ENCODE assay signal across 1 cellular context in the genomic region with DNA sequence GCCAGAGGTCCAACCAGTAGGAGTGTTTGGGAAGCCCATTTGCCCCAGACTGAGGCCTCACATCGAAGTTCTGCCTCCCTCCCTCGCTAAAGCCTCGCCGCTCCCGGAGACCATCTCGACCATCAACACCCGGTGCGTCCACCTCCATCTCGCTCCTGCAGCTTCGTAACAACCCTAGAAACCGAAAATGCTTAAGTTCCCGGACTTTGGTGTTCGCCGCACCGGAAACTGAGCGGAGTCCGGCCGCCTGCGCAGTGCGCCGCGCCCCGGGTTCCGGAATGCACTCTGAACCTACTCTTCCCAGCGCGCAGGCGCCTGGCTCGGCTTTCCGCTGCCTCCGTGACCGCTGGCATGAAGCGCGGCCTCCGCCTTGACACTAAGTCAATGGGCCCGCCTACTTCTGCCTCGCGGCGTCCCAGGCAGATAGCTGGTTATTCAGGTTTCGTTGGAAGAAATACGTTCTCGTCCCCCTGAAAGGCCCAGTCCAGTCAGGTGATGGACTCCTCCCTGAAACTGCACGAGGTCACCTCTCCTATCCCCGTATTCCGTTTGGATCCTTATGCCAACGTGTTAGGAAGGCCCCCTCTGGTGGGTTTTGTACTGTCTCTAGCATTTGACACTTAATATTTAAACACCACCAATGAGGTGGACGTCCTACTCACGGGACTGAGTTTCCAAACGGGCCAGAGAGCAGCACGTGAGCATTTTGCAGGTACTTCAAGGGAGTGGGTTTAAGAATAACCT.
A peak's percentile ranks its signal among the peaks of the same experiment; 100 is the strongest.
TF ChIP-seq lines count a peak whose summit lies in the region.

No MANE protein-coding gene starts in this region.

TF ChIP-seq in HepG2, 621 proteins besides CTCF, POLR2A, EP300 and RAD21 (continued from another document):
- TF ChIP-seq, protein P1, sequence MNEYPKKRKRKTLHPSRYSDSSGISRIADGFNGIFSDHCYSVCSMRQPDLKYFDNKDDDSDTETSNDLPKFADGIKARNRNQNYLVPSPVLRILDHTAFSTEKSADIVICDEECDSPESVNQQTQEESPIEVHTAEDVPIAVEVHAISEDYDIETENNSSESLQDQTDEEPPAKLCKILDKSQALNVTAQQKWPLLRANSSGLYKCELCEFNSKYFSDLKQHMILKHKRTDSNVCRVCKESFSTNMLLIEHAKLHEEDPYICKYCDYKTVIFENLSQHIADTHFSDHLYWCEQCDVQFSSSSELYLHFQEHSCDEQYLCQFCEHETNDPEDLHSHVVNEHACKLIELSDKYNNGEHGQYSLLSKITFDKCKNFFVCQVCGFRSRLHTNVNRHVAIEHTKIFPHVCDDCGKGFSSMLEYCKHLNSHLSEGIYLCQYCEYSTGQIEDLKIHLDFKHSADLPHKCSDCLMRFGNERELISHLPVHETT (CRISPR knock-in tag; conservative IDR thresholded peaks at IDR 0.05): peak; percentile 89
- TF ChIP-seq TCF12 (IDR thresholded peaks at IDR 0.05) (no peak), TCF12 (CRISPR knock-in tag; IDR thresholded peaks at IDR 0.05) (no peak), RXRA (CRISPR knock-in tag; IDR thresholded peaks at IDR 0.05) (peak; percentile 56), ZNF747 (CRISPR knock-in tag; IDR thresholded peaks at IDR 0.05; ENCODE audit: borderline replicate concordance) (peak; percentile 68; the same call in 1 of the 2 replicates), ATF7 (IDR thresholded peaks at IDR 0.05) (no peak), ATF7 (CRISPR knock-in tag; IDR thresholded peaks at IDR 0.05) (no peak; the same call in none of the 2 replicates), FOSL2 (CRISPR knock-in tag; IDR thresholded peaks at IDR 0.05) (peak; percentile 38), NR2C2 (CRISPR knock-in tag; IDR thresholded peaks at IDR 0.05; ENCODE audit: borderline replicate concordance) (peak; percentile 88), SP1 (IDR thresholded peaks at IDR 0.05) (no peak), SP1 (CRISPR knock-in tag; IDR thresholded peaks at IDR 0.05) (peak; percentile 56), SRY (CRISPR knock-in tag; IDR thresholded peaks at IDR 0.05) (peak; percentile 96; the same call in 1 of the 2 replicates), ZFY (CRISPR knock-in tag; IDR thresholded peaks at IDR 0.05) (peak; percentile 83), ZNF124 (CRISPR knock-in tag; IDR thresholded peaks at IDR 0.05) (peak; percentile 90), HNRNPLL (IDR thresholded peaks at IDR 0.05; ENCODE audit: low read depth, low read length, poor library complexity, severe bottlenecking) (peak; percentile 99), ZSCAN9 (CRISPR knock-in tag; IDR thresholded peaks at IDR 0.05; ENCODE audit: borderline replicate concordance) (peak; percentile 95), KMT2B (CRISPR knock-in tag; IDR thresholded peaks at IDR 0.05) (peak; percentile 90), LCORL (IDR thresholded peaks at IDR 0.05) (no peak), LCORL (CRISPR knock-in tag; IDR thresholded peaks at IDR 0.05) (peak; percentile 83), ZNF256 (CRISPR knock-in tag; conservative IDR thresholded peaks at IDR 0.05) (no peak), SMC3 (IDR thresholded peaks at IDR 0.05; ENCODE audit: low read length) (peak; percentile 30; the same call in 1 of the 2 replicates), ZNF562 (CRISPR knock-in tag; IDR thresholded peaks at IDR 0.05; ENCODE audit: borderline replicate concordance) (peak; percentile 82; the same call in 1 of the 2 replicates), FOXK2 (IDR thresholded peaks at IDR 0.05) (peak; percentile 64), ZNF546 (CRISPR knock-in tag; conservative IDR thresholded peaks at IDR 0.05) (peak; percentile 44; the same call in 1 of the 2 replicates), GATA4 (IDR thresholded peaks at IDR 0.05; ENCODE audit: borderline replicate concordance, low read depth) (no peak; the same call in 1 of the 2 replicates), RFXAP (CRISPR knock-in tag; IDR thresholded peaks at IDR 0.05; ENCODE audit: borderline replicate concordance) (peak; percentile 72; the same call in 1 of the 2 replicates), NCOA2 (CRISPR knock-in tag; IDR thresholded peaks at IDR 0.05) (peak; percentile 36; the same call in 1 of the 2 replicates), NFKBIZ (CRISPR knock-in tag; IDR thresholded peaks at IDR 0.05) (no peak), HOXA3 (CRISPR knock-in tag; IDR thresholded peaks at IDR 0.05) (0 out of 2 replicates have a peak, but pooled peaks have one; percentile 68), NFE2L1 (CRISPR knock-in tag; IDR thresholded peaks at IDR 0.05; ENCODE audit: borderline replicate concordance) (no peak), RORA (CRISPR knock-in tag; IDR thresholded peaks at IDR 0.05) (no peak), ZNF816 (CRISPR knock-in tag; IDR thresholded peaks at IDR 0.05; ENCODE audit: borderline replicate concordance) (no peak; the same call in 1 of the 2 replicates), FOXO1 (CRISPR knock-in tag; IDR thresholded peaks at IDR 0.05) (peak; percentile 46), ZMYM3 (CRISPR knock-in tag; IDR thresholded peaks at IDR 0.05) (no peak), KDM1A (CRISPR knock-in tag; IDR thresholded peaks at IDR 0.05) (no peak), JUND (CRISPR knock-in tag; IDR thresholded peaks at IDR 0.05) (no peak), NKX3-1 (CRISPR knock-in tag; IDR thresholded peaks at IDR 0.05) (no peak), EZH2 (conservative IDR thresholded peaks at IDR 0.05; ENCODE audit: low read depth, low read length) (no peak), ZKSCAN5 (CRISPR knock-in tag; IDR thresholded peaks at IDR 0.05) (no peak)
- TF ChIP-seq, protein P2, sequence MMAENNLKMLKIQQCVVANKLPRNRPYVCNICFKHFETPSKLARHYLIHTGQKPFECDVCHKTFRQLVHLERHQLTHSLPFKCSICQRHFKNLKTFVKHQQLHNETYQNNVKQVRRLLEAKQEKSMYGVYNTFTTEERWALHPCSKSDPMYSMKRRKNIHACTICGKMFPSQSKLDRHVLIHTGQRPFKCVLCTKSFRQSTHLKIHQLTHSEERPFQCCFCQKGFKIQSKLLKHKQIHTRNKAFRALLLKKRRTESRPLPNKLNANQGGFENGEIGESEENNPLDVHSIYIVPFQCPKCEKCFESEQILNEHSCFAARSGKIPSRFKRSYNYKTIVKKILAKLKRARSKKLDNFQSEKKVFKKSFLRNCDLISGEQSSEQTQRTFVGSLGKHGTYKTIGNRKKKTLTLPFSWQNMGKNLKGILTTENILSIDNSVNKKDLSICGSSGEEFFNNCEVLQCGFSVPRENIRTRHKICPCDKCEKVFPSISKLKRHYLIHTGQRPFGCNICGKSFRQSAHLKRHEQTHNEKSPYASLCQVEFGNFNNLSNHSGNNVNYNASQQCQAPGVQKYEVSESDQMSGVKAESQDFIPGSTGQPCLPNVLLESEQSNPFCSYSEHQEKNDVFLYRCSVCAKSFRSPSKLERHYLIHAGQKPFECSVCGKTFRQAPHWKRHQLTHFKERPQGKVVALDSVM (CRISPR knock-in tag; IDR thresholded peaks at IDR 0.05): peak; percentile 80
- TF ChIP-seq, protein P3, sequence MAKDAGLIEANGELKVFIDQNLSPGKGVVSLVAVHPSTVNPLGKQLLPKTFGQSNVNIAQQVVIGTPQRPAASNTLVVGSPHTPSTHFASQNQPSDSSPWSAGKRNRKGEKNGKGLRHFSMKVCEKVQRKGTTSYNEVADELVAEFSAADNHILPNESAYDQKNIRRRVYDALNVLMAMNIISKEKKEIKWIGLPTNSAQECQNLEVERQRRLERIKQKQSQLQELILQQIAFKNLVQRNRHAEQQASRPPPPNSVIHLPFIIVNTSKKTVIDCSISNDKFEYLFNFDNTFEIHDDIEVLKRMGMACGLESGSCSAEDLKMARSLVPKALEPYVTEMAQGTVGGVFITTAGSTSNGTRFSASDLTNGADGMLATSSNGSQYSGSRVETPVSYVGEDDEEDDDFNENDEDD (CRISPR knock-in tag; IDR thresholded peaks at IDR 0.05; ENCODE audit: borderline replicate concordance): peak; percentile 88; the same call in 1 of the 2 replicates
- TF ChIP-seq, protein P4, sequence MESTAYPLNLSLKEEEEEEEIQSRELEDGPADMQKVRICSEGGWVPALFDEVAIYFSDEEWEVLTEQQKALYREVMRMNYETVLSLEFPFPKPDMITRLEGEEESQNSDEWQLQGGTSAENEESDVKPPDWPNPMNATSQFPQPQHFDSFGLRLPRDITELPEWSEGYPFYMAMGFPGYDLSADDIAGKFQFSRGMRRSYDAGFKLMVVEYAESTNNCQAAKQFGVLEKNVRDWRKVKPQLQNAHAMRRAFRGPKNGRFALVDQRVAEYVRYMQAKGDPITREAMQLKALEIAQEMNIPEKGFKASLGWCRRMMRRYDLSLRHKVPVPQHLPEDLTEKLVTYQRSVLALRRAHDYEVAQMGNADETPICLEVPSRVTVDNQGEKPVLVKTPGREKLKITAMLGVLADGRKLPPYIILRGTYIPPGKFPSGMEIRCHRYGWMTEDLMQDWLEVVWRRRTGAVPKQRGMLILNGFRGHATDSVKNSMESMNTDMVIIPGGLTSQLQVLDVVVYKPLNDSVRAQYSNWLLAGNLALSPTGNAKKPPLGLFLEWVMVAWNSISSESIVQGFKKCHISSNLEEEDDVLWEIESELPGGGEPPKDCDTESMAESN (CRISPR knock-in tag; conservative IDR thresholded peaks at IDR 0.05): no peak
- TF ChIP-seq, protein P5, sequence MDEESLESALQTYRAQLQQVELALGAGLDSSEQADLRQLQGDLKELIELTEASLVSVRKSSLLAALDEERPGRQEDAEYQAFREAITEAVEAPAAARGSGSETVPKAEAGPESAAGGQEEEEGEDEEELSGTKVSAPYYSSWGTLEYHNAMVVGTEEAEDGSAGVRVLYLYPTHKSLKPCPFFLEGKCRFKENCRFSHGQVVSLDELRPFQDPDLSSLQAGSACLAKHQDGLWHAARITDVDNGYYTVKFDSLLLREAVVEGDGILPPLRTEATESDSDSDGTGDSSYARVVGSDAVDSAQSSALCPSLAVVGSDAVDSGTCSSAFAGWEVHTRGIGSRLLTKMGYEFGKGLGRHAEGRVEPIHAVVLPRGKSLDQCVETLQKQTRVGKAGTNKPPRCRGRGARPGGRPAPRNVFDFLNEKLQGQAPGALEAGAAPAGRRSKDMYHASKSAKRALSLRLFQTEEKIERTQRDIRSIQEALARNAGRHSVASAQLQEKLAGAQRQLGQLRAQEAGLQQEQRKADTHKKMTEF (CRISPR knock-in tag; IDR thresholded peaks at IDR 0.05): peak; percentile 91
- TF ChIP-seq, protein P6, sequence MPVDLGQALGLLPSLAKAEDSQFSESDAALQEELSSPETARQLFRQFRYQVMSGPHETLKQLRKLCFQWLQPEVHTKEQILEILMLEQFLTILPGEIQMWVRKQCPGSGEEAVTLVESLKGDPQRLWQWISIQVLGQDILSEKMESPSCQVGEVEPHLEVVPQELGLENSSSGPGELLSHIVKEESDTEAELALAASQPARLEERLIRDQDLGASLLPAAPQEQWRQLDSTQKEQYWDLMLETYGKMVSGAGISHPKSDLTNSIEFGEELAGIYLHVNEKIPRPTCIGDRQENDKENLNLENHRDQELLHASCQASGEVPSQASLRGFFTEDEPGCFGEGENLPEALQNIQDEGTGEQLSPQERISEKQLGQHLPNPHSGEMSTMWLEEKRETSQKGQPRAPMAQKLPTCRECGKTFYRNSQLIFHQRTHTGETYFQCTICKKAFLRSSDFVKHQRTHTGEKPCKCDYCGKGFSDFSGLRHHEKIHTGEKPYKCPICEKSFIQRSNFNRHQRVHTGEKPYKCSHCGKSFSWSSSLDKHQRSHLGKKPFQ (CRISPR knock-in tag; IDR thresholded peaks at IDR 0.05; ENCODE audit: insufficient replicate concordance): peak; percentile 90
